9 cellular contexts compared by ENCODE assay signal in genomic region chr22:46684706-46685105, GRCh38. TPM values are rescaled to one million over a fixed set of nuclear protein-coding genes. Genes with fewer than 3 reads are reported as not detected.
DNase-seq lines count a peak whose midpoint lies in the region; ATAC-seq, FAIRE-seq and TF ChIP-seq lines count a peak whose summit lies in the region.
"Had no signal": no experiment of that assay in that cellular context is flagged by ENCODE, and none has a peak within 500 bp of the region (broad histone marks: within the 10 kb centered on the region; RNA-seq: fewer than 3 reads in every experiment).

No MANE protein-coding gene starts in this region.

- TF ChIP-seq EP300 in tibial nerve (IDR thresholded peaks at IDR 0.05), result no peak

- TF ChIP-seq CTCF in tibial nerve (IDR thresholded peaks at IDR 0.05) (no peak), lower leg skin (IDR thresholded peaks at IDR 0.05) (no peak)

- peaks cover 0 to 79% (median 3%) of the 10 kb centered on the region in 3 donors for H3K36me3 ChIP-seq in tibial nerve

- FAIRE-seq in GM18507 (lab: Jason Lieb, UNC), result peak; percentile 96

- H3K4me3 ChIP-seq in tibial nerve (no peak overlapping the region), lower leg skin (ENCODE audit: low read depth, poor library complexity, severe bottlenecking) (no peak overlapping the region)

- H3K9me3 ChIP-seq in tibial nerve, result no peaks in the 10 kb centered on the region

- intact Hi-C loops in left colon (cut with DNase I, micrococcal nuclease), result no loop called here
- intact Hi-C loops in lower leg skin (cut with DNase I; ENCODE audit: low total_unique reads), result no loop called here

- H3K27me3 ChIP-seq in tibial nerve, result no peaks in the 10 kb centered on the region

- H3K4me1 ChIP-seq in tibial nerve, result peaks cover 0 to 7% (median 0%) of the 10 kb centered on the region in 4 donors

- peak; percentile 80 for ATAC-seq in HG02678 (IDR thresholded peaks at IDR 0.05; ENCODE audit: unreplicated experiment)
- ATAC-seq in left colon, result peak; percentile 5
- no peak for ATAC-seq in GM18519 (IDR thresholded peaks at IDR 0.05; ENCODE audit: low FRiP score, unreplicated experiment)
- no peak for ATAC-seq in stimulated activated naive CD8-positive, alpha-beta T cell treated with anti-CD3 and anti-CD28 coated beads, Interleukin-15, Interleukin-2, amounts not matched to agents 100 U/mL and 50 U/mL, for 24 hours

- no peak overlapping the region for H3K27ac ChIP-seq in tibial nerve

- 82 to 90% methylated on average over 10 of the region's 10 CpGs for WGBS in tibial nerve, 2 donors
- 80 to 84% methylated on average over 10 of the region's 10 CpGs for WGBS in lower leg skin, 2 donors

- no peak for TF ChIP-seq POLR2A in tibial nerve (IDR thresholded peaks at IDR 0.05)
- no peak for TF ChIP-seq POLR2A in lower leg skin (IDR thresholded peaks at IDR 0.05)

- peak; percentile 79 for DNase-seq in GM18507 (ENCODE audit: extremely low spot score, insufficient read length, low read depth)
- DNase-seq in NCI-H510A treated with DMSO at 0.1 percent for 48 hours (lab: John Stamatoyannopoulos, UW), result peak; percentile 45
- DNase-seq in left colon, result no peak
- no peak for DNase-seq in tibial nerve (ENCODE audit: low spot score in 2 of 2)
- no peak for DNase-seq in stimulated activated naive CD8-positive, alpha-beta T cell treated with anti-CD3 and anti-CD28 coated beads, Interleukin-15, Interleukin-2, amounts not matched to agents 100 U/mL and 50 U/mL, for 24 hours
- no peak for DNase-seq in lower leg skin (ENCODE audit: low spot score in 2 of 2)
- DNase-seq: activated T-cell treated with anti-CD3 and anti-CD28 coated beads, Interleukin-2, amount 50 U/mL, for 1 hour had no signal

RNA-seq across cellular contexts. Expression of gene CERK, which starts 53.3 kb away (rescaled TPM):
- total RNA-seq in left colon (10 to 100 TPM; 35.4 to 39.9 TPM), tibial nerve (10 to 100 TPM; 20.3 to 42.0 (median 24.7) TPM), lower leg skin (10 to 100 TPM; 38.9 to 49.6 (median 41.5) TPM)

Comparison
In these comparisons a context has a peak if more than half of its experiments do, and no peak if none do; other contexts are left out.
1. DNase-seq: peak in GM18507 (single experiment) and NCI-H510A treated with DMSO at 0.1 percent for 48 hours (single experiment); none in left colon (0 of 2), tibial nerve (0 of 2), stimulated activated naive CD8-positive, alpha-beta T cell treated with anti-CD3 and anti-CD28 coated beads, Interleukin-15, Interleukin-2, amounts not matched to agents 100 U/mL and 50 U/mL, for 24 hours (single experiment) and lower leg skin (0 of 2).
2. ATAC-seq: peak in HG02678 (single experiment) and left colon (single experiment); none in GM18519 (single experiment) and stimulated activated naive CD8-positive, alpha-beta T cell treated with anti-CD3 and anti-CD28 coated beads, Interleukin-15, Interleukin-2, amounts not matched to agents 100 U/mL and 50 U/mL, for 24 hours (single experiment).